ENCODE assay signal across 8 cellular contexts in the genomic region with DNA sequence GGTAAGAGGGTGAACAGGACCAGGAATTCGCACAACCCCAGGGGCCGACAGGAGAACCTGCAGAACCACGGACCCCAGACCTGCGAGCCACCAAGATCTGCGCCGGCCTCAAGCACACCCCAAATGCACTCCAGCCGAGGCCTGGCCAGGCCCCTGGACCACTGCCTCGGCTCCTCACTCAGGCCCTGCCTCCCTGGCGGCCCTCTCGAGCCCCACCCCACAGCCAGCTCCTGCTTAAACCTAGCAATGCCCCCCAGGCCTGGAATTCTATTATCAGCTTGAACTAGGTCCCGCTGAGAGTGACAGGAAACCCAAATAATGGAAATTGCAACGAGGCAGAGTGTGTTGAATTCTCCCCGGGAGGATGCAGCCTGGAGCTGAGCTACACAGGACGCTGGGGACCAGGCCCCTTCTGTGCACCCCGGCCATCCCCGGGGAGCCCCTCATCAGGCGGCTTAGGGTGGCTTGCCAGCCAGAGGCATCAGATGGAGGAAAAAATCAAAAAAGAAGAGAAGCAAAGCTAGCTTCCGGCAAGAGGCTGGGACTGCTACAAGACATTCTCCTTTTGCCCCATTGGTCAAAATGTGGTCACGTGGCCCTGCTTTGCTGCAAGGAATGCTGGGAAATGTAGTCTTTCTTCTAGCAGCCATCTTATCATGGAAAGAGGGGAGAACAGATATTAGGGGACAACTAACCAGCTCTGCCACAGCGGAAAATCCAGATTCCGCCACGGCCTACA. TPM values are rescaled to one million over a fixed set of nuclear protein-coding genes. Genes with fewer than 3 reads are reported as not detected.
DNase-seq lines count a peak whose midpoint lies in the region; ATAC-seq and TF ChIP-seq lines count a peak whose summit lies in the region.

No MANE protein-coding gene starts in this region.

- H3K9me3 ChIP-seq in KOPT-K1 (ENCODE audit: insufficient read depth, low read length, poor library complexity, severe bottlenecking) (no peaks in the 10 kb centered on the region), neuron (ENCODE audit: low read length) (no peaks in the 10 kb centered on the region)

- POLR2A ChIA-PET in RWPE1 (lab: Yijun Ruan, JAX; ENCODE audit: low non-redundant PET) = no interaction called here

- H3K4me3 ChIP-seq in fibroblast of villous mesenchyme (ENCODE audit: low read depth, low read length) (peak overlapping the region; percentile 42), neuron (ENCODE audit: low read length) (peak overlapping the region; percentile 54)

- peak overlapping the region; percentile 91 for H2AFZ ChIP-seq in neuron (ENCODE audit: low read depth, low read length)

- H3K27ac ChIP-seq in KOPT-K1 (ENCODE audit: low read depth, low read length, poor library complexity, severe bottlenecking) (peak overlapping the region; percentile 30), RWPE1 (no peak overlapping the region)

- CTCF ChIA-PET in RWPE1 (lab: Yijun Ruan, JAX) = interaction anchor here (0.7 to 0.8 kb wide), 2 partner anchors 14 to 169 kb away, joined by 3 read pairs; no protein-coding TSS in a partner anchor

- H3K27me3 Mint-ChIP-seq in stimulated activated naive CD8-positive, alpha-beta T cell treated with anti-CD3 and anti-CD28 coated beads, Interleukin-15, amount 100 ng/mL, for 72 hours = no peaks in the 10 kb centered on the region

- no peaks in the 10 kb centered on the region for H3K9me3 Mint-ChIP-seq in stimulated activated naive CD8-positive, alpha-beta T cell treated with anti-CD3 and anti-CD28 coated beads, Interleukin-15, amount 100 ng/mL, for 72 hours

- peak overlapping the region; percentile 80 to 86 for H3K4me3 Mint-ChIP-seq in stimulated activated naive CD8-positive, alpha-beta T cell treated with anti-CD3 and anti-CD28 coated beads, Interleukin-15, amount 100 ng/mL, for 72 hours

- peak; percentile 84 for ATAC-seq in stimulated activated naive CD8-positive, alpha-beta T cell treated with anti-CD3 and anti-CD28 coated beads, Interleukin-15, amount 100 ng/mL, for 72 hours
- no peak for ATAC-seq in HG03097 (IDR thresholded peaks at IDR 0.05; ENCODE audit: low FRiP score, unreplicated experiment)

- TF ChIP-seq CTCF in RWPE1 (conservative IDR thresholded peaks at IDR 0.05; ENCODE audit: low read depth) (no peak), fibroblast of villous mesenchyme (IDR thresholded peaks at IDR 0.05; ENCODE audit: insufficient read depth, low read depth, low read length) (no peak)

- H3K4me1 Mint-ChIP-seq in stimulated activated naive CD8-positive, alpha-beta T cell treated with anti-CD3 and anti-CD28 coated beads, Interleukin-15, amount 100 ng/mL, for 72 hours = peaks cover 34% of the 10 kb centered on the region

- no peaks in the 10 kb centered on the region for H3K27me3 ChIP-seq in neuron (ENCODE audit: insufficient read depth, low read length)

- peaks cover 4% of the 10 kb centered on the region for H3K4me1 ChIP-seq in neuron (ENCODE audit: insufficient read depth, low read length)

- H3K36me3 ChIP-seq in KOPT-K1 (ENCODE audit: insufficient read depth, low read length) (no peaks in the 10 kb centered on the region), neuron (ENCODE audit: insufficient read depth, low read length) (no peaks in the 10 kb centered on the region)

- peak; percentile 18 for DNase-seq in GF-D8 (lab: John Stamatoyannopoulos, UW)
- peak; percentile 93 for DNase-seq in RWPE1 (ENCODE audit: low spot score)
- DNase-seq in activated effector memory CD4-positive, alpha-beta T cell treated with Interleukin-2 at 50 U/mL for 16 hours = peak; percentile 74
- peak; percentile 94 for DNase-seq in fibroblast of villous mesenchyme (ENCODE audit: low read depth)
- peak; percentile 76 to 89 for DNase-seq in stimulated activated naive CD8-positive, alpha-beta T cell treated with anti-CD3 and anti-CD28 coated beads, Interleukin-15, amount 100 ng/mL, for 72 hours

- peak overlapping the region; percentile 83 to 86 for H3K27ac Mint-ChIP-seq in stimulated activated naive CD8-positive, alpha-beta T cell treated with anti-CD3 and anti-CD28 coated beads, Interleukin-15, amount 100 ng/mL, for 72 hours

RNA-seq across cellular contexts. Expression of a gene that starts 2.4 kb away (rescaled TPM):
- not detected in 2 replicates for total RNA-seq in fibroblast of villous mesenchyme

RNA-seq across cellular contexts. Expression of a gene that starts 49.6 kb away (rescaled TPM):
- total RNA-seq in fibroblast of villous mesenchyme = 0.86 and 1.3 TPM in 2 replicates

Comparison
In these comparisons a context has a peak if more than half of its experiments do, and no peak if none do; other contexts are left out.
1. DNase-seq: peak in every context shown above with its lines; median percentile 94 in fibroblast of villous mesenchyme; 93 in RWPE1; 82 in stimulated activated naive CD8-positive, alpha-beta T cell treated with anti-CD3 and anti-CD28 coated beads, Interleukin-15, amount 100 ng/mL, for 72 hours; 74 in activated effector memory CD4-positive, alpha-beta T cell treated with Interleukin-2 at 50 U/mL for 16 hours; 18 in GF-D8.